14 cellular contexts compared by ENCODE assay signal in genomic region chr17:65366102-65366844, GRCh38.
DNase-seq lines count a peak whose midpoint lies in the region; ATAC-seq and TF ChIP-seq lines count a peak whose summit lies in the region.
"Had no signal": no experiment of that assay in that cellular context is flagged by ENCODE, and none has a peak within 500 bp of the region (broad histone marks: within the 10 kb centered on the region; RNA-seq: fewer than 3 reads in every experiment).

No MANE protein-coding gene starts in this region.

- H3K27me3 ChIP-seq in BE2C: peaks cover 28% of the 10 kb centered on the region
- H3K27me3 ChIP-seq: upper lobe of left lung had no signal

- ATAC-seq in activated T-helper 17 cell treated with anti-CD3 and anti-CD28 coated beads, Interleukin-2, amount 50 U/mL, for 72 hours (replicated peaks): peak; percentile 77
- no peak for ATAC-seq in HG03521 (IDR thresholded peaks at IDR 0.05; ENCODE audit: unreplicated experiment)
- ATAC-seq in GM21528 (IDR thresholded peaks at IDR 0.05; ENCODE audit: low FRiP score, unreplicated experiment): no peak
- ATAC-seq: natural killer cell treated with Interleukin-12 subunit alpha and Interleukin-12 subunit beta and Interleukin-15 and Interleukin-18, amount 100 ng/mL, for 72 hours had no signal

- H3K4me1 Mint-ChIP-seq in activated T-helper 17 cell treated with anti-CD3 and anti-CD28 coated beads, Interleukin-2, amount 50 U/mL, for 72 hours: peaks cover 10% of the 10 kb centered on the region

- no peak overlapping the region for H3K4me3 ChIP-seq in BE2C (ENCODE audit: low read depth, low read length)
- H3K4me3 ChIP-seq: lung, SK-N-MC, upper lobe of left lung had no signal

- no peaks in the 10 kb centered on the region for H3K4me1 ChIP-seq in BE2C

- H3K9me3 Mint-ChIP-seq in activated T-helper 17 cell treated with anti-CD3 and anti-CD28 coated beads, Interleukin-2, amount 50 U/mL, for 72 hours: no peaks in the 10 kb centered on the region
- H3K9me3 Mint-ChIP-seq: natural killer cell treated with Interleukin-12 subunit alpha and Interleukin-12 subunit beta and Interleukin-15 and Interleukin-18, amount 100 ng/mL, for 72 hours had no signal

- TF ChIP-seq CTCF in BE2C (IDR thresholded peaks at IDR 0.05; ENCODE audit: low read depth, low read length): no peak

- no peaks in the 10 kb centered on the region for H3K36me3 Mint-ChIP-seq in activated T-helper 17 cell treated with anti-CD3 and anti-CD28 coated beads, Interleukin-2, amount 50 U/mL, for 72 hours (ENCODE audit: low read depth)
- H3K36me3 Mint-ChIP-seq: natural killer cell treated with Interleukin-12 subunit alpha and Interleukin-12 subunit beta and Interleukin-15 and Interleukin-18, amount 100 ng/mL, for 72 hours had no signal

- DNase-seq in activated CD8-positive, alpha-beta memory T cell treated with anti-CD3 and anti-CD28 coated beads, Interleukin-2, amount 50 U/mL, for 24 hours (ENCODE audit: extremely low read depth): peak; percentile 21
- DNase-seq in stimulated activated CD4-positive, alpha-beta T cell treated with anti-CD3 and anti-CD28 coated beads, Interleukin-12 subunit alpha, Interleukin-12 subunit beta, amount 100 ng/mL, for 4 hours: peak; percentile 65
- DNase-seq in stimulated activated CD8-positive, alpha-beta memory T cell treated with anti-CD3 and anti-CD28 coated beads, Interleukin-2, amount 100 ng/mL, for 48 hours (ENCODE audit: low read depth in 2 of 2): peak; percentile 34 to 55
- no peak for DNase-seq in BE2C
- DNase-seq: DMS79 treated with DMSO at 0.1 percent for 48 hours, H7, NCI-H446, upper lobe of left lung had no signal

- peak overlapping the region; percentile 65 for H3K27ac Mint-ChIP-seq in activated T-helper 17 cell treated with anti-CD3 and anti-CD28 coated beads, Interleukin-2, amount 50 U/mL, for 72 hours
- H3K27ac Mint-ChIP-seq: natural killer cell treated with Interleukin-12 subunit alpha and Interleukin-12 subunit beta and Interleukin-15 and Interleukin-18, amount 100 ng/mL, for 72 hours had no signal

- no peaks in the 10 kb centered on the region for H3K9me3 ChIP-seq in BE2C
- H3K9me3 ChIP-seq: upper lobe of left lung had no signal

- H3K36me3 ChIP-seq in BE2C: no peaks in the 10 kb centered on the region
- H3K36me3 ChIP-seq: upper lobe of left lung had no signal

- H3K4me3 Mint-ChIP-seq in activated T-helper 17 cell treated with anti-CD3 and anti-CD28 coated beads, Interleukin-2, amount 50 U/mL, for 72 hours: peak overlapping the region; percentile 58
- H3K4me3 Mint-ChIP-seq: natural killer cell treated with Interleukin-12 subunit alpha and Interleukin-12 subunit beta and Interleukin-15 and Interleukin-18, amount 100 ng/mL, for 72 hours had no signal

- peaks cover 11% of the 10 kb centered on the region for H3K27me3 Mint-ChIP-seq in activated T-helper 17 cell treated with anti-CD3 and anti-CD28 coated beads, Interleukin-2, amount 50 U/mL, for 72 hours
